Comparison of ENCODE assay signal across 10 cellular contexts in the genomic region with DNA sequence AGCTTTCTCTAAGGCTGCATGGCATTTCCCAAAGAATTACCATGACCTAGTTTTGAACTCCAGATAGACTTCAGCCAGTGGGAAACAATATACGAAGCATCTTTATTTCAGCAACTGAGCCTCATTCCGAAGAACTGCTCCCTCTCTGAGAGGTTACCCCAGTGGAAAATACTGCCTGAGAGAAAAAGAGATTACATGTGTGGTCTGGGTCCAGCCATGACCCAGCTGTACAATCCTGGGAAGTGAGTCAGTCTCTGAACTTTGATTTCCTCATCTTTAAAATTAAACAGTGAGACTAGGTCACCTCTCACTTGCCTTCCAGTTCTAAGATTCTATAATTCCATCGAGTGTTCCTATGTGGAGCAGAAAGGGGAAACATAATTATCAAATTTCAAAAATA. TPM values are rescaled to one million over a fixed set of nuclear protein-coding genes. Genes with fewer than 3 reads are reported as not detected.
A peak's percentile ranks its signal among the peaks of the same experiment; 100 is the strongest.
DNase-seq lines count a peak whose midpoint lies in the region; ATAC-seq and TF ChIP-seq lines count a peak whose summit lies in the region.
"Had no signal": no experiment of that assay in that cellular context is flagged by ENCODE, and none has a peak within 500 bp of the region (broad histone marks: within the 10 kb centered on the region; RNA-seq: fewer than 3 reads in every experiment).

No MANE protein-coding gene starts in this region.

- TF ChIP-seq CTCF in WTC11 (IDR thresholded peaks at IDR 0.05) (no peak), retinal pigment epithelial cell (conservative IDR thresholded peaks at IDR 0.05; ENCODE audit: low read depth, low read length) (no peak)

- no peak overlapping the region for H3K27ac ChIP-seq in mesendoderm (ENCODE audit: low read depth, low read length)

- H3K36me3 ChIP-seq in mesendoderm (ENCODE audit: control insufficient read depth, insufficient read depth, low read length) = no peaks in the 10 kb centered on the region

- POLR2A ChIA-PET in WTC11 (lab: Charles Lee) = no interaction called here

- peak; percentile 87 for DNase-seq in EL
- DNase-seq in WTC11 (ENCODE audit: low spot score) = no peak
- DNase-seq in glomerular visceral epithelial cell (ENCODE audit: extremely low spot score) = peak; percentile 53
- peak; percentile 61 for DNase-seq in retinal pigment epithelial cell (ENCODE audit: low read depth)
- DNase-seq in mesendoderm = no peak
- no peak for DNase-seq in activated CD4-positive, alpha-beta T cell treated with anti-CD3 and anti-CD28 coated beads for 4 hours
- DNase-seq: NCI-H774 had no signal

- no peak overlapping the region for H3K18ac ChIP-seq in mesendoderm (ENCODE audit: low read length)

- ATAC-seq in WTC11 (no peak), GM18517 (IDR thresholded peaks at IDR 0.05; ENCODE audit: unreplicated experiment) (no peak), HG02678 (IDR thresholded peaks at IDR 0.05; ENCODE audit: unreplicated experiment) (no peak)

- peaks cover 3% of the 10 kb centered on the region for H3K79me1 ChIP-seq in mesendoderm (ENCODE audit: low read length)

- no peak overlapping the region for H2BK5ac ChIP-seq in mesendoderm (ENCODE audit: low read length)

- H4K5ac ChIP-seq in mesendoderm (ENCODE audit: low read length) = no peak overlapping the region

- 0 out of 2 replicates have a peak overlapping the region, but pooled peaks have one; percentile 28 for H3K27ac Mint-ChIP-seq in WTC11
- H3K27ac Mint-ChIP-seq: T-helper 1 cell treated with Interleukin-12 subunit alpha and Interleukin-12 subunit beta and Interleukin-4 antibody, amounts not matched to agents 30 μg/mL and 1 μg/mL, for 36 hours had no signal

- H3K4me1 Mint-ChIP-seq in WTC11 = peaks cover 53% of the 10 kb centered on the region

- no peak overlapping the region for H2BK120ac ChIP-seq in mesendoderm (ENCODE audit: low read depth, low read length)

- no peak overlapping the region for H2AK5ac ChIP-seq in mesendoderm (ENCODE audit: low read length)

- no CpG with 5 or more reads among the region's 3 CpGs for WGBS in mesendoderm (ENCODE audit: extremely low coverage, insufficient coverage, low lambda C conversion rate)

- H3K23ac ChIP-seq in mesendoderm (ENCODE audit: low read length) = no peak overlapping the region

- H3K79me2 ChIP-seq in mesendoderm (ENCODE audit: control insufficient read depth, insufficient read depth, low read length) = peaks cover 2% of the 10 kb centered on the region

- H3K56ac ChIP-seq in mesendoderm (ENCODE audit: low read length) = no peak overlapping the region

- H3K9me3 Mint-ChIP-seq in WTC11 = no peaks in the 10 kb centered on the region
- H3K9me3 Mint-ChIP-seq: T-helper 1 cell treated with Interleukin-12 subunit alpha and Interleukin-12 subunit beta and Interleukin-4 antibody, amounts not matched to agents 30 μg/mL and 1 μg/mL, for 36 hours had no signal

- no peaks in the 10 kb centered on the region for H3K36me3 Mint-ChIP-seq in WTC11

- H2BK15ac ChIP-seq in mesendoderm (replicated peaks; ENCODE audit: low read depth) = no peak overlapping the region

- no peaks in the 10 kb centered on the region for H3K4me1 ChIP-seq in mesendoderm (ENCODE audit: control insufficient read depth, low read depth, low read length)

- H3K4me3 Mint-ChIP-seq in WTC11 = no peak overlapping the region
- H3K4me3 Mint-ChIP-seq: T-helper 1 cell treated with Interleukin-12 subunit alpha and Interleukin-12 subunit beta and Interleukin-4 antibody, amounts not matched to agents 30 μg/mL and 1 μg/mL, for 36 hours had no signal

- no peaks in the 10 kb centered on the region for H3K27me3 ChIP-seq in mesendoderm (ENCODE audit: insufficient read depth, low read length, poor library complexity)

- no peak overlapping the region for H4K8ac ChIP-seq in mesendoderm (ENCODE audit: low read depth, low read length)

- CTCF ChIA-PET in WTC11 (lab: Charles Lee) = no interaction called here

- H3K4me3 ChIP-seq in retinal pigment epithelial cell (ENCODE audit: low read length) (no peak overlapping the region), mesendoderm (ENCODE audit: low read length) (no peak overlapping the region)

- H3K9ac ChIP-seq in mesendoderm (ENCODE audit: low read length) = no peak overlapping the region

- H3K4me2 ChIP-seq in mesendoderm (ENCODE audit: low read length) = no peak overlapping the region

- no peaks in the 10 kb centered on the region for H3K27me3 Mint-ChIP-seq in WTC11 (ENCODE audit: low read depth)

- no peak overlapping the region for H3K4ac ChIP-seq in mesendoderm (ENCODE audit: low read depth, low read length)

TF ChIP-seq in WTC11, 78 proteins besides CTCF, POLR2A, EP300 and RAD21:
- TF ChIP-seq, protein P1, sequence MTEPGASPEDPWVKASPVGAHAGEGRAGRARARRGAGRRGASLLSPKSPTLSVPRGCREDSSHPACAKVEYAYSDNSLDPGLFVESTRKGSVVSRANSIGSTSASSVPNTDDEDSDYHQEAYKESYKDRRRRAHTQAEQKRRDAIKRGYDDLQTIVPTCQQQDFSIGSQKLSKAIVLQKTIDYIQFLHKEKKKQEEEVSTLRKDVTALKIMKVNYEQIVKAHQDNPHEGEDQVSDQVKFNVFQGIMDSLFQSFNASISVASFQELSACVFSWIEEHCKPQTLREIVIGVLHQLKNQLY (CRISPR knock-in tag; IDR thresholded peaks at IDR 0.05) = no peak
- no peak for TF ChIP-seq JUN (CRISPR knock-in tag; IDR thresholded peaks at IDR 0.05)
- TF ChIP-seq TEAD4 (CRISPR knock-in tag; IDR thresholded peaks at IDR 0.05) = no peak
- TF ChIP-seq ZNF416 (CRISPR knock-in tag; IDR thresholded peaks at IDR 0.05) = no peak
- TF ChIP-seq NR1H2 (CRISPR knock-in tag; IDR thresholded peaks at IDR 0.05) = no peak
- TF ChIP-seq NR2C2 (CRISPR knock-in tag; IDR thresholded peaks at IDR 0.05) = no peak
- TF ChIP-seq SMAD3 (CRISPR knock-in tag; IDR thresholded peaks at IDR 0.05; ENCODE audit: borderline replicate concordance) = no peak
- TF ChIP-seq, protein P2, sequence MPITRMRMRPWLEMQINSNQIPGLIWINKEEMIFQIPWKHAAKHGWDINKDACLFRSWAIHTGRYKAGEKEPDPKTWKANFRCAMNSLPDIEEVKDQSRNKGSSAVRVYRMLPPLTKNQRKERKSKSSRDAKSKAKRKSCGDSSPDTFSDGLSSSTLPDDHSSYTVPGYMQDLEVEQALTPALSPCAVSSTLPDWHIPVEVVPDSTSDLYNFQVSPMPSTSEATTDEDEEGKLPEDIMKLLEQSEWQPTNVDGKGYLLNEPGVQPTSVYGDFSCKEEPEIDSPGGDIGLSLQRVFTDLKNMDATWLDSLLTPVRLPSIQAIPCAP (CRISPR knock-in tag; IDR thresholded peaks at IDR 0.05) = no peak
- TF ChIP-seq ATF1 (CRISPR knock-in tag; IDR thresholded peaks at IDR 0.05) = no peak
- TF ChIP-seq, protein P3, sequence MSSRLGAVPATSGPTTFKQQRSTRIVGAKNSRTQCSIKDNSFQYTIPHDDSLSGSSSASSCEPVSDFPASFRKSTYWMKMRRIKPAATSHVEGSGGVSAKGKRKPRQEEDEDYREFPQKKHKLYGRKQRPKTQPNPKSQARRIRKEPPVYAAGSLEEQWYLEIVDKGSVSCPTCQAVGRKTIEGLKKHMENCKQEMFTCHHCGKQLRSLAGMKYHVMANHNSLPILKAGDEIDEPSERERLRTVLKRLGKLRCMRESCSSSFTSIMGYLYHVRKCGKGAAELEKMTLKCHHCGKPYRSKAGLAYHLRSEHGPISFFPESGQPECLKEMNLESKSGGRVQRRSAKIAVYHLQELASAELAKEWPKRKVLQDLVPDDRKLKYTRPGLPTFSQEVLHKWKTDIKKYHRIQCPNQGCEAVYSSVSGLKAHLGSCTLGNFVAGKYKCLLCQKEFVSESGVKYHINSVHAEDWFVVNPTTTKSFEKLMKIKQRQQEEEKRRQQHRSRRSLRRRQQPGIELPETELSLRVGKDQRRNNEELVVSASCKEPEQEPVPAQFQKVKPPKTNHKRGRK (CRISPR knock-in tag; IDR thresholded peaks at IDR 0.05; ENCODE audit: borderline replicate concordance) = no peak
- no peak for TF ChIP-seq HMGA2 (CRISPR knock-in tag; IDR thresholded peaks at IDR 0.05)
- TF ChIP-seq NR3C1 (CRISPR knock-in tag; conservative IDR thresholded peaks at IDR 0.05; ENCODE audit: low read depth) = no peak
- TF ChIP-seq PRRX2 (CRISPR knock-in tag; IDR thresholded peaks at IDR 0.05) = no peak
- TF ChIP-seq ZNF671 (CRISPR knock-in tag; IDR thresholded peaks at IDR 0.05) = no peak
- no peak for TF ChIP-seq GRHL2 (CRISPR knock-in tag; IDR thresholded peaks at IDR 0.05; ENCODE audit: insufficient replicate concordance, severe bottlenecking)
- no peak for TF ChIP-seq FOXK1 (CRISPR knock-in tag; IDR thresholded peaks at IDR 0.05)
- TF ChIP-seq, protein P4, sequence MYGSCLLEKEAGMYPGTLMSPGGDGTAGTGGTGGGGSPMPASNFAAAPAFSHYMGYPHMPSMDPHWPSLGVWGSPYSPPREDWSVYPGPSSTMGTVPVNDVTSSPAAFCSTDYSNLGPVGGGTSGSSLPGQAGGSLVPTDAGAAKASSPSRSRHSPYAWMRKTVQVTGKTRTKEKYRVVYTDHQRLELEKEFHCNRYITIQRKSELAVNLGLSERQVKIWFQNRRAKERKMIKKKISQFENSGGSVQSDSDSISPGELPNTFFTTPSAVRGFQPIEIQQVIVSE (CRISPR knock-in tag; IDR thresholded peaks at IDR 0.05; ENCODE audit: borderline replicate concordance) = no peak
- no peak for TF ChIP-seq SMAD4 (CRISPR knock-in tag; IDR thresholded peaks at IDR 0.05)
- TF ChIP-seq, protein P5, sequence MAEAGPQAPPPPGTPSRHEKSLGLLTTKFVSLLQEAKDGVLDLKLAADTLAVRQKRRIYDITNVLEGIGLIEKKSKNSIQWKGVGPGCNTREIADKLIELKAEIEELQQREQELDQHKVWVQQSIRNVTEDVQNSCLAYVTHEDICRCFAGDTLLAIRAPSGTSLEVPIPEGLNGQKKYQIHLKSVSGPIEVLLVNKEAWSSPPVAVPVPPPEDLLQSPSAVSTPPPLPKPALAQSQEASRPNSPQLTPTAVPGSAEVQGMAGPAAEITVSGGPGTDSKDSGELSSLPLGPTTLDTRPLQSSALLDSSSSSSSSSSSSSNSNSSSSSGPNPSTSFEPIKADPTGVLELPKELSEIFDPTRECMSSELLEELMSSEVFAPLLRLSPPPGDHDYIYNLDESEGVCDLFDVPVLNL (CRISPR knock-in tag; IDR thresholded peaks at IDR 0.05; ENCODE audit: borderline replicate concordance, low read depth) = no peak

RNA-seq across cellular contexts. Expression of a gene that starts 42.4 kb away (rescaled TPM):
- total RNA-seq in WTC11 (2021) = 50.3 to 53.0 TPM (median 51.9 TPM) in 3 replicates
- 32.3 TPM for polyA plus RNA-seq in mesendoderm (2013, experiment 1 of 2)
- 33.3 TPM for polyA plus RNA-seq in mesendoderm (2013, experiment 2 of 2)

Comparison
In these comparisons a context has a peak if more than half of its experiments do, and no peak if none do; other contexts are left out.
1. DNase-seq: peak in EL (single experiment), glomerular visceral epithelial cell (single experiment) and retinal pigment epithelial cell (single experiment); none in WTC11 (single experiment), mesendoderm (single experiment) and activated CD4-positive, alpha-beta T cell treated with anti-CD3 and anti-CD28 coated beads for 4 hours (0 of 2).